ENCODE assay signal across 13 cellular contexts in the genomic region with DNA sequence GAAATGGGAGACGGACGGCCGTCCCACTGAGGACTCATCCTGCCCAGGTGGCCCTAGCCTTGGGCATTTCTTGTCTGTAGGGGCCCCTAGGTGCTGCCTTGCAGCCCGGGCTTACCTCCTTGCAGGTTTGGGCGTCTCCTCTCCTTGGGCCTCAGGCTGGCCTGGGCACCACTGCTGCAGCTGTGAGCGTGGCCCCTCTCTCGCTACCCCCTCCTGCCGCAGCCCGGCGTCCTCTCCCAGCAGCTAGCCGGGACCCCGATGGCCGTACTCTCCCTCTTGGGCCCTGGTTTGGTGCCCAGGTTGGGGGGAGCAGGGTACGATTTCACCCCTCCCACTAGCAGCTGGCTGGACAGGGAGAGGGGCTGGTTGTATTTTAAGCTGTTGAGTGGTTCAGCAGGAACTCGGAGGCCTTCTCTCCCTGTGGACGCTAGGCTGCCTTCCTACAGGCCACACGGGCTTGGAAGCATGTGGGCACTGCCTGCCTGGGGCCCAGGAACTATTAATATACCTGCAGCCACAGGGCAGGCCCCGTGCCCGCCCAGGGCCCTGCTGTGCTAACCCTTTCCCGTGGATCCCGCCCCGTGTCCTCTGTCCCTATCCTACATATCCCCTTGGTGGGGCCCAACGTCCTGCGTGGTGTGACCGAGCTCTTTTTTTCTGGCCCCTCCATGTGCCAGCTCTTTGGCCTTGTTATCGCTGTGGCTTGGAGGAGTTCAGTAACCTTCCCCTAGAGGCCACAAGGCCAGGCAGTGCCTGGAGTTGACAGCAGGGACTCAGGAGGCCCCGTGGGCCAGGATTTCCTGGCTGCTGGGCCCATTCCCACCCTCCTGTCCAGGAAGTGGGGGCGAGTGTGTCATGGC. TPM values are rescaled to one million over a fixed set of nuclear protein-coding genes. Genes with fewer than 3 reads are reported as not detected.
A peak's percentile ranks its signal among the peaks of the same experiment; 100 is the strongest.
DNase-seq lines count a peak whose midpoint lies in the region; ATAC-seq, FAIRE-seq and TF ChIP-seq lines count a peak whose summit lies in the region.
"Had no signal": no experiment of that assay in that cellular context is flagged by ENCODE, and none has a peak within 500 bp of the region (broad histone marks: within the 10 kb centered on the region; RNA-seq: fewer than 3 reads in every experiment).

No MANE protein-coding gene starts in this region.

- TF ChIP-seq POLR2A in NB4 (IDR thresholded peaks at IDR 0.05; ENCODE audit: extremely low read depth, insufficient read length) (no peak), endothelial cell of umbilical vein (IDR thresholded peaks at IDR 0.05; ENCODE audit: low read depth, low read length) (no peak)

- H3K9me3 ChIP-seq in BLaER1: no peaks in the 10 kb centered on the region
- H3K9me3 ChIP-seq in endothelial cell of umbilical vein (replicated peaks; ENCODE audit: control insufficient read depth, insufficient read depth, low read length): no peaks in the 10 kb centered on the region
- no peaks in the 10 kb centered on the region for H3K9me3 ChIP-seq in MM.1S (replicated peaks; ENCODE audit: insufficient read depth, low read length)

- H3K4me2 ChIP-seq in BLaER1 (peak overlapping the region; percentile 86), endothelial cell of umbilical vein (ENCODE audit: insufficient read depth, low read length) (no peak overlapping the region), MM.1S (ENCODE audit: low read depth, low read length) (no peak overlapping the region)

- peak overlapping the region; percentile 55 to 71 (median 63) for H3K27ac Mint-ChIP-seq in nephron

- peaks cover 17% of the 10 kb centered on the region for H3K36me3 ChIP-seq in BLaER1
- peaks cover 0 to 3% of the 10 kb centered on the region in 2 experiments for H3K36me3 ChIP-seq in endothelial cell of umbilical vein (ENCODE audit: control insufficient read depth in 2 of 2, extremely low read depth in 1 of 2, insufficient read depth in 2 of 2, low read length in 2 of 2)
- no peaks in the 10 kb centered on the region for H3K36me3 ChIP-seq in MM.1S (replicated peaks; ENCODE audit: insufficient read depth, low read length)

- H3K27me3 ChIP-seq in BLaER1: no peaks in the 10 kb centered on the region
- H3K27me3 ChIP-seq in endothelial cell of umbilical vein (ENCODE audit: control insufficient read depth in 2 of 2, insufficient read depth in 2 of 2, low read length in 2 of 2): no peaks in the 10 kb centered on the region
- no peaks in the 10 kb centered on the region for H3K27me3 ChIP-seq in MM.1S (replicated peaks; ENCODE audit: insufficient read depth, low read length)

- no peaks in the 10 kb centered on the region for H3F3A ChIP-seq in MM.1S (ENCODE audit: insufficient read depth, low read length)

- H3K9me3 Mint-ChIP-seq in nephron: no peaks in the 10 kb centered on the region

- BruUV-seq in endothelial cell of umbilical vein (replicated peaks; lab: Mats Ljungman, UMichigan): no TSS peak

- H3K27ac ChIP-seq in BLaER1 (peak overlapping the region; percentile 87), endothelial cell of umbilical vein (ENCODE audit: insufficient read depth, low read depth, low read length) (peak overlapping the region; percentile 0), MM.1S (ENCODE audit: low read length) (no peak overlapping the region)

- H3K9ac ChIP-seq in BLaER1 (peak overlapping the region; percentile 74), endothelial cell of umbilical vein (replicated peaks; ENCODE audit: extremely low read depth, insufficient read depth, low read length) (no peak overlapping the region), MM.1S (ENCODE audit: low read length) (no peak overlapping the region)

- peaks cover 28% of the 10 kb centered on the region for H3K4me1 Mint-ChIP-seq in nephron

- CTCF ChIA-PET in endothelial cell of umbilical vein (lab: Charles Lee): no interaction called here

- POLR2A ChIA-PET in endothelial cell of umbilical vein (lab: Charles Lee): no interaction called here

- TF ChIP-seq CTCF in NB4 (IDR thresholded peaks at IDR 0.05; ENCODE audit: low read depth, low read length) (no peak), endothelial cell of umbilical vein (IDR thresholded peaks at IDR 0.05; ENCODE audit: extremely low read depth in 1 of 2, insufficient read depth in 1 of 2, low read depth in 1 of 2, low read length in 2 of 2) (no peak), nephron (IDR thresholded peaks at IDR 0.05; ENCODE audit: unreplicated experiment in 3 of 3) (no peak), MM.1S (IDR thresholded peaks at IDR 0.05; ENCODE audit: low read length) (no peak)

- H3K4me1 ChIP-seq in BLaER1 (peaks cover 97% of the 10 kb centered on the region), endothelial cell of umbilical vein (ENCODE audit: control insufficient read depth, extremely low read depth, insufficient read depth, low read length) (peaks cover 6% of the 10 kb centered on the region), MM.1S (ENCODE audit: low read length) (no peaks in the 10 kb centered on the region)

- H3K9me2 ChIP-seq in MM.1S (replicated peaks; ENCODE audit: insufficient read depth, low read length): no peaks in the 10 kb centered on the region

- H4K20me1 ChIP-seq in BLaER1: peaks cover 88% of the 10 kb centered on the region
- H4K20me1 ChIP-seq in endothelial cell of umbilical vein (replicated peaks; ENCODE audit: control insufficient read depth, extremely low read depth, insufficient read depth, low read length): no peaks in the 10 kb centered on the region
- 0 out of 2 replicates have a peak, but pooled peaks cover 3% of the 10 kb centered on the region for H4K20me1 ChIP-seq in MM.1S (ENCODE audit: insufficient read depth, low read length)

- dilution Hi-C loops in endothelial cell of umbilical vein (cut with MboI; ENCODE audit: extremely low pct_ligation_motif_present, low sequenced_read_pairs): no loop called here

- H3K4me3 ChIP-seq in BLaER1: peak overlapping the region; percentile 59
- H3K4me3 ChIP-seq in NB4 (ENCODE audit: low read depth, low read length): no peak overlapping the region
- H3K4me3 ChIP-seq in endothelial cell of umbilical vein (replicated peaks in 1 of 3; ENCODE audit: insufficient read depth in 1 of 3, low read depth in 1 of 3, low read length in 3 of 3): no peak overlapping the region
- H3K4me3 ChIP-seq in MM.1S (ENCODE audit: low read length): no peak overlapping the region

- H2AFZ ChIP-seq in endothelial cell of umbilical vein (ENCODE audit: low read depth, low read length) (no peak overlapping the region), MM.1S (ENCODE audit: low read length) (no peak overlapping the region)

- intact Hi-C loops in endothelial cell of umbilical vein (cut with micrococcal nuclease): no loop called here

- no peaks in the 10 kb centered on the region for H3K27me3 Mint-ChIP-seq in nephron (ENCODE audit: low read depth)

- DNase-seq in NB4 (ENCODE audit: low read depth) (peak; percentile 47), endothelial cell of umbilical vein (ENCODE audit: low read depth, low spot score) (no peak), T-helper 9 cell (no peak), MM.1S (no peak), RPMI8226 (no peak)
- DNase-seq: activated CD8-positive, alpha-beta memory T cell treated with anti-CD3 and anti-CD28 coated beads, Interleukin-2, amount 50 U/mL, for 48 hours; KBM-7 had no signal

- no peak overlapping the region for H3K4me3 Mint-ChIP-seq in nephron

- H3K9me1 ChIP-seq in endothelial cell of umbilical vein (replicated peaks; ENCODE audit: control insufficient read depth, extremely low read depth, insufficient read depth, low read length): no peaks in the 10 kb centered on the region

- H3K79me2 ChIP-seq in endothelial cell of umbilical vein (ENCODE audit: control insufficient read depth, insufficient read depth, low read length) (peaks cover 2% of the 10 kb centered on the region), MM.1S (ENCODE audit: low read length) (peaks cover 38% of the 10 kb centered on the region)

- no peak for FAIRE-seq in endothelial cell of umbilical vein (lab: Jason Lieb, UNC)

- H3K36me3 Mint-ChIP-seq in nephron (ENCODE audit: low read depth): no peaks in the 10 kb centered on the region

- ATAC-seq in GM19328 (IDR thresholded peaks at IDR 0.05; ENCODE audit: unreplicated experiment): no peak
- ATAC-seq: SK-N-SH treated with all-trans-retinoic acid at 6 μM for 48 hours had no signal

RNA-seq across cellular contexts. Expression of gene NDUFB7, which starts 11.7 kb away (rescaled TPM):
- total RNA-seq in endothelial cell of umbilical vein: 170 and 177 TPM in 2 replicates
- polyA plus RNA-seq in endothelial cell of umbilical vein: 655 and 916 TPM in 2 replicates
- 304 and 482 TPM in 2 replicates for polyA plus RNA-seq in endothelial cell of umbilical vein (2011; cell fraction: cytosol; rRNA removed)
- polyA plus RNA-seq in endothelial cell of umbilical vein (2011; cell fraction: nucleus; rRNA removed): 91.3 and 158 TPM in 2 replicates
- polyA plus RNA-seq in endothelial cell of umbilical vein (2012): 112 and 205 TPM in 2 replicates
- 73.0 and 77.9 TPM in 2 replicates for polyA minus RNA-seq in endothelial cell of umbilical vein
- 132 TPM for polyA minus RNA-seq in endothelial cell of umbilical vein (2011; cell fraction: cytosol; rRNA and poly(A)+ RNA removed)
- 10.6 and 25.2 TPM in 2 replicates for polyA minus RNA-seq in endothelial cell of umbilical vein (2011; cell fraction: nucleus; rRNA and poly(A)+ RNA removed)

RNA-seq across cellular contexts. Expression of gene CLEC17A, which starts 22.7 kb away (rescaled TPM):
- not detected in 2 replicates for total RNA-seq in endothelial cell of umbilical vein
- polyA plus RNA-seq in endothelial cell of umbilical vein: 0.07 TPM in 1 of 2 replicates, not detected in the other
- not detected in 2 replicates for polyA plus RNA-seq in endothelial cell of umbilical vein (2011; cell fraction: cytosol; rRNA removed)
- polyA plus RNA-seq in endothelial cell of umbilical vein (2011; cell fraction: nucleus; rRNA removed): 0.07 TPM in 1 of 2 replicates, not detected in the other
- not detected in 2 replicates for polyA plus RNA-seq in endothelial cell of umbilical vein (2012)
- not detected in 2 replicates for polyA minus RNA-seq in endothelial cell of umbilical vein
- not detected for polyA minus RNA-seq in endothelial cell of umbilical vein (2011; cell fraction: cytosol; rRNA and poly(A)+ RNA removed)
- polyA minus RNA-seq in endothelial cell of umbilical vein (2011; cell fraction: nucleus; rRNA and poly(A)+ RNA removed): not detected in 2 replicates
- polyA plus RNA-seq: BJ, neural cell had no signal

RNA-seq across cellular contexts. Expression of gene TECR, which starts 30.8 kb away (rescaled TPM):
- total RNA-seq in endothelial cell of umbilical vein: 109 and 110 TPM in 2 replicates
- 193 and 231 TPM in 2 replicates for polyA plus RNA-seq in endothelial cell of umbilical vein
- polyA plus RNA-seq in endothelial cell of umbilical vein (2011; cell fraction: cytosol; rRNA removed): 84.4 and 92.2 TPM in 2 replicates
- 86.2 and 88.0 TPM in 2 replicates for polyA plus RNA-seq in endothelial cell of umbilical vein (2011; cell fraction: nucleus; rRNA removed)
- 75.8 and 79.0 TPM in 2 replicates for polyA plus RNA-seq in endothelial cell of umbilical vein (2012)
- 99.0 and 116 TPM in 2 replicates for polyA minus RNA-seq in endothelial cell of umbilical vein
- 376 TPM for polyA minus RNA-seq in endothelial cell of umbilical vein (2011; cell fraction: cytosol; rRNA and poly(A)+ RNA removed)
- polyA minus RNA-seq in endothelial cell of umbilical vein (2011; cell fraction: nucleus; rRNA and poly(A)+ RNA removed): 30.6 and 38.0 TPM in 2 replicates

RNA-seq across cellular contexts. Expression of gene DNAJB1, which starts 41.9 kb away (rescaled TPM):
- total RNA-seq in endothelial cell of umbilical vein: 55.8 and 58.6 TPM in 2 replicates
- 49.4 and 59.8 TPM in 2 replicates for polyA plus RNA-seq in endothelial cell of umbilical vein
- 53.9 and 57.8 TPM in 2 replicates for polyA plus RNA-seq in endothelial cell of umbilical vein (2011; cell fraction: cytosol; rRNA removed)
- polyA plus RNA-seq in endothelial cell of umbilical vein (2011; cell fraction: nucleus; rRNA removed): 29.2 and 33.8 TPM in 2 replicates
- polyA plus RNA-seq in endothelial cell of umbilical vein (2012): 54.7 and 65.1 TPM in 2 replicates
- polyA minus RNA-seq in endothelial cell of umbilical vein: 44.9 and 48.7 TPM in 2 replicates
- 45.8 TPM for polyA minus RNA-seq in endothelial cell of umbilical vein (2011; cell fraction: cytosol; rRNA and poly(A)+ RNA removed)
- polyA minus RNA-seq in endothelial cell of umbilical vein (2011; cell fraction: nucleus; rRNA and poly(A)+ RNA removed): 14.2 and 15.0 TPM in 2 replicates
